ENCODE assay signal across 19 cellular contexts in genomic region chr6:157904999-157905398, GRCh38.
DNase-seq lines count a peak whose midpoint lies in the region; ATAC-seq and TF ChIP-seq lines count a peak whose summit lies in the region.
"Had no signal": no experiment of that assay in that cellular context is flagged by ENCODE, and none has a peak within 500 bp of the region (broad histone marks: within the 10 kb centered on the region; RNA-seq: fewer than 3 reads in every experiment).

No MANE protein-coding gene starts in this region.

- peaks cover 38% of the 10 kb centered on the region for H3K4me1 Mint-ChIP-seq in WTC11
- H3K4me1 Mint-ChIP-seq in neural progenitor cell, result peaks cover 6% of the 10 kb centered on the region

- peak overlapping the region; percentile 73 for H3K27ac Mint-ChIP-seq in WTC11
- H3K27ac Mint-ChIP-seq in neural progenitor cell, result no peak overlapping the region
- H3K27ac Mint-ChIP-seq: CD4-positive, alpha-beta T cell had no signal

- DNase-seq in ELF-1 (ENCODE audit: low read depth, low spot score) (peak; percentile 48), WTC11 (ENCODE audit: low spot score) (no peak), fibroblast of peridontal ligament (ENCODE audit: extremely low read depth) (peak; percentile 26), neural progenitor cell (ENCODE audit: low spot score) (peak; percentile 19), colonic mucosa (no peak), stomach (no peak), HK-2 (ENCODE audit: unreplicated experiment) (no peak), amygdala (lab: John Stamatoyannopoulos, UW) (no peak)
- DNase-seq: AML-193; CD4-positive, alpha-beta T cell; KBM-7; MG63; NCI-H2029 treated with DMSO at 0.1 percent for 48 hours; NCI-H2227 treated with DMSO at 0.1 percent for 48 hours; NCI-H526 treated with DMSO at 0.1 percent for 48 hours; Right ventricle myocardium superior; RPMI8226 had no signal

- peaks cover 21% of the 10 kb centered on the region for H3K4me1 ChIP-seq in neural progenitor cell
- H3K4me1 ChIP-seq in colonic mucosa, result no peaks in the 10 kb centered on the region
- H3K4me1 ChIP-seq in stomach, result peaks cover 1 to 19% (median 7%) of the 10 kb centered on the region in 4 donors
- H3K4me1 ChIP-seq: BLaER1 treated with 17β-estradiol and CSF1 and Interleukin-3, amounts not matched to agents 10 nM and 100 nM had no signal

- H3K4me3 ChIP-seq in neural progenitor cell, result no peak overlapping the region
- H3K4me3 ChIP-seq in colonic mucosa, result no peak overlapping the region
- H3K4me3 ChIP-seq in stomach, result no peak overlapping the region
- H3K4me3 ChIP-seq: BLaER1 treated with 17β-estradiol and CSF1 and Interleukin-3, amounts not matched to agents 10 nM and 100 nM; MG63; SJSA1 had no signal

- no peaks in the 10 kb centered on the region for H3K9me3 ChIP-seq in neural progenitor cell (ENCODE audit: low read depth)
- no peaks in the 10 kb centered on the region for H3K9me3 ChIP-seq in colonic mucosa
- H3K9me3 ChIP-seq in stomach, result no peaks in the 10 kb centered on the region
- H3K9me3 ChIP-seq: MG63, SJSA1 had no signal

- TF ChIP-seq EP300 in stomach (IDR thresholded peaks at IDR 0.05), result no peak

- no peak overlapping the region for H2AFZ ChIP-seq in neural progenitor cell (replicated peaks)

- H3K4me2 ChIP-seq in neural progenitor cell, result peak overlapping the region; percentile 37
- H3K4me2 ChIP-seq: BLaER1 treated with 17β-estradiol and CSF1 and Interleukin-3, amounts not matched to agents 10 nM and 100 nM had no signal

- POLR2A ChIA-PET in WTC11 (lab: Charles Lee), result no interaction called here

- no peak for TF ChIP-seq CTCF in WTC11 (IDR thresholded peaks at IDR 0.05)
- TF ChIP-seq CTCF in neural progenitor cell (IDR thresholded peaks at IDR 0.05), result no peak
- TF ChIP-seq CTCF in colonic mucosa (IDR thresholded peaks at IDR 0.05), result no peak
- TF ChIP-seq CTCF in stomach (IDR thresholded peaks at IDR 0.05), result no peak

- intact Hi-C loops in colonic mucosa (cut with DNase I) (no loop called here), stomach (cut with DNase I; ENCODE audit: low total_unique reads) (no loop called here)

- no peak for TF ChIP-seq POLR2A in stomach (IDR thresholded peaks at IDR 0.05)

- H3K27me3 ChIP-seq in neural progenitor cell, result no peaks in the 10 kb centered on the region
- H3K27me3 ChIP-seq in colonic mucosa, result no peaks in the 10 kb centered on the region
- H3K27me3 ChIP-seq in stomach, result no peaks in the 10 kb centered on the region
- H3K27me3 ChIP-seq: BLaER1 treated with 17β-estradiol and CSF1 and Interleukin-3, amounts not matched to agents 10 nM and 100 nM; MG63; SJSA1 had no signal

- CTCF ChIA-PET in WTC11 (lab: Charles Lee), result interaction anchor here (1.1 kb wide), 1 partner anchor 167 kb away, joined by 3 read pairs; no protein-coding TSS in a partner anchor

- peak; percentile 48 for ATAC-seq in WTC11

- no peak overlapping the region for H3K27ac ChIP-seq in neural progenitor cell
- H3K27ac ChIP-seq in colonic mucosa, result no peak overlapping the region
- H3K27ac ChIP-seq in stomach, result no peak overlapping the region
- H3K27ac ChIP-seq: BLaER1 treated with 17β-estradiol and CSF1 and Interleukin-3, amounts not matched to agents 10 nM and 100 nM had no signal

- H3K79me2 ChIP-seq in neural progenitor cell (ENCODE audit: low read depth), result no peaks in the 10 kb centered on the region

- H3K4me3 Mint-ChIP-seq in WTC11, result no peak overlapping the region
- H3K4me3 Mint-ChIP-seq in neural progenitor cell, result no peak overlapping the region
- H3K4me3 Mint-ChIP-seq: CD4-positive, alpha-beta T cell had no signal

- H3K36me3 Mint-ChIP-seq in WTC11 (peaks cover 32% of the 10 kb centered on the region), neural progenitor cell (peaks cover 24% of the 10 kb centered on the region)

- H4K20me1 ChIP-seq in neural progenitor cell (ENCODE audit: low read depth), result no peaks in the 10 kb centered on the region

- WGBS in stomach, 5 donors, result 76 to 82% (median 79%) methylated on average over 4 of the region's 4 CpGs

- no peaks in the 10 kb centered on the region for H3K9me3 Mint-ChIP-seq in WTC11
- H3K9me3 Mint-ChIP-seq in neural progenitor cell, result no peaks in the 10 kb centered on the region
- H3K9me3 Mint-ChIP-seq: CD4-positive, alpha-beta T cell had no signal

- H3K27me3 Mint-ChIP-seq in WTC11 (ENCODE audit: low read depth) (no peaks in the 10 kb centered on the region), neural progenitor cell (ENCODE audit: insufficient read depth, low read depth) (no peaks in the 10 kb centered on the region)
- H3K27me3 Mint-ChIP-seq: CD4-positive, alpha-beta T cell had no signal

- peaks cover 5% of the 10 kb centered on the region for H3K36me3 ChIP-seq in neural progenitor cell
- H3K36me3 ChIP-seq in colonic mucosa, result peaks cover 7% of the 10 kb centered on the region
- H3K36me3 ChIP-seq in stomach, result peaks cover 8 to 86% (median 72%) of the 10 kb centered on the region in 4 donors

- H3F3A ChIP-seq in neural progenitor cell (ENCODE audit: low read depth), result peaks cover 5% of the 10 kb centered on the region

- H3K9ac ChIP-seq in neural progenitor cell, result no peak overlapping the region
- no peak overlapping the region for H3K9ac ChIP-seq in colonic mucosa (ENCODE audit: low read depth in 2 of 2, low read length in 2 of 2)
- H3K9ac ChIP-seq: BLaER1 treated with 17β-estradiol and CSF1 and Interleukin-3, amounts not matched to agents 10 nM and 100 nM had no signal

TF ChIP-seq in WTC11, 78 proteins besides CTCF, POLR2A, EP300 and RAD21:
- TF ChIP-seq ZNF263 (CRISPR knock-in tag; IDR thresholded peaks at IDR 0.05; ENCODE audit: low read depth) (no peak), ZNF219 (CRISPR knock-in tag; IDR thresholded peaks at IDR 0.05; ENCODE audit: borderline replicate concordance) (no peak), ESRRA (CRISPR knock-in tag; IDR thresholded peaks at IDR 0.05; ENCODE audit: borderline replicate concordance) (no peak), OVOL2 (CRISPR knock-in tag; IDR thresholded peaks at IDR 0.05; ENCODE audit: borderline replicate concordance) (no peak), ETV6 (CRISPR knock-in tag; IDR thresholded peaks at IDR 0.05) (no peak), TCF7 (CRISPR knock-in tag; IDR thresholded peaks at IDR 0.05; ENCODE audit: low read depth) (no peak), NFATC4 (CRISPR knock-in tag; IDR thresholded peaks at IDR 0.05) (no peak), ZNF121 (CRISPR knock-in tag; IDR thresholded peaks at IDR 0.05) (no peak), NFYB (CRISPR knock-in tag; conservative IDR thresholded peaks at IDR 0.05; ENCODE audit: low read depth) (no peak), ZNF317 (CRISPR knock-in tag; IDR thresholded peaks at IDR 0.05; ENCODE audit: borderline replicate concordance, low read depth) (no peak), RELA (CRISPR knock-in tag; IDR thresholded peaks at IDR 0.05; ENCODE audit: borderline replicate concordance) (no peak), NR1H2 (CRISPR knock-in tag; IDR thresholded peaks at IDR 0.05) (no peak), ZNF396 (CRISPR knock-in tag; IDR thresholded peaks at IDR 0.05; ENCODE audit: borderline replicate concordance) (no peak), IRF2 (CRISPR knock-in tag; IDR thresholded peaks at IDR 0.05; ENCODE audit: borderline replicate concordance, low read depth) (no peak), ZNF232 (CRISPR knock-in tag; IDR thresholded peaks at IDR 0.05) (no peak), E2F5 (CRISPR knock-in tag; IDR thresholded peaks at IDR 0.05) (no peak)
- TF ChIP-seq, protein P1, sequence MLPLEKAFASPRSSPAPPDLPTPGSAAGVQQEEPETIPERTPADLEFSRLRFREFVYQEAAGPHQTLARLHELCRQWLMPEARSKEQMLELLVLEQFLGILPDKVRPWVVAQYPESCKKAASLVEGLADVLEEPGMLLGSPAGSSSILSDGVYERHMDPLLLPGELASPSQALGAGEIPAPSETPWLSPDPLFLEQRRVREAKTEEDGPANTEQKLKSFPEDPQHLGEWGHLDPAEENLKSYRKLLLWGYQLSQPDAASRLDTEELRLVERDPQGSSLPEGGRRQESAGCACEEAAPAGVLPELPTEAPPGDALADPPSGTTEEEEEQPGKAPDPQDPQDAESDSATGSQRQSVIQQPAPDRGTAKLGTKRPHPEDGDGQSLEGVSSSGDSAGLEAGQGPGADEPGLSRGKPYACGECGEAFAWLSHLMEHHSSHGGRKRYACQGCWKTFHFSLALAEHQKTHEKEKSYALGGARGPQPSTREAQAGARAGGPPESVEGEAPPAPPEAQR (CRISPR knock-in tag; IDR thresholded peaks at IDR 0.05), result no peak
- TF ChIP-seq, protein P2, sequence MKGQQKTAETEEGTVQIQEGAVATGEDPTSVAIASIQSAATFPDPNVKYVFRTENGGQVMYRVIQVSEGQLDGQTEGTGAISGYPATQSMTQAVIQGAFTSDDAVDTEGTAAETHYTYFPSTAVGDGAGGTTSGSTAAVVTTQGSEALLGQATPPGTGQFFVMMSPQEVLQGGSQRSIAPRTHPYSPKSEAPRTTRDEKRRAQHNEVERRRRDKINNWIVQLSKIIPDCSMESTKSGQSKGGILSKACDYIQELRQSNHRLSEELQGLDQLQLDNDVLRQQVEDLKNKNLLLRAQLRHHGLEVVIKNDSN (CRISPR knock-in tag; IDR thresholded peaks at IDR 0.05), result no peak
- TF ChIP-seq, protein P3, sequence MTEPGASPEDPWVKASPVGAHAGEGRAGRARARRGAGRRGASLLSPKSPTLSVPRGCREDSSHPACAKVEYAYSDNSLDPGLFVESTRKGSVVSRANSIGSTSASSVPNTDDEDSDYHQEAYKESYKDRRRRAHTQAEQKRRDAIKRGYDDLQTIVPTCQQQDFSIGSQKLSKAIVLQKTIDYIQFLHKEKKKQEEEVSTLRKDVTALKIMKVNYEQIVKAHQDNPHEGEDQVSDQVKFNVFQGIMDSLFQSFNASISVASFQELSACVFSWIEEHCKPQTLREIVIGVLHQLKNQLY (CRISPR knock-in tag; IDR thresholded peaks at IDR 0.05), result no peak

Comparison
In these comparisons a context has a peak if more than half of its experiments do, and no peak if none do; other contexts are left out.
1. DNase-seq: peak in ELF-1 (single experiment), fibroblast of peridontal ligament (single experiment) and neural progenitor cell (single experiment); none in WTC11 (single experiment), colonic mucosa (single experiment), stomach (single experiment), HK-2 (single experiment) and amygdala (0 of 56).